In genomic region chr4:112982677-112983076, GRCh38 we compare ENCODE assay signal across 1 cellular context.
TF ChIP-seq lines count a peak whose summit lies in the region.

No MANE protein-coding gene starts in this region.

TF ChIP-seq in HepG2, 621 proteins besides CTCF, POLR2A, EP300 and RAD21 (continued from another document):
- TF ChIP-seq, protein P1, sequence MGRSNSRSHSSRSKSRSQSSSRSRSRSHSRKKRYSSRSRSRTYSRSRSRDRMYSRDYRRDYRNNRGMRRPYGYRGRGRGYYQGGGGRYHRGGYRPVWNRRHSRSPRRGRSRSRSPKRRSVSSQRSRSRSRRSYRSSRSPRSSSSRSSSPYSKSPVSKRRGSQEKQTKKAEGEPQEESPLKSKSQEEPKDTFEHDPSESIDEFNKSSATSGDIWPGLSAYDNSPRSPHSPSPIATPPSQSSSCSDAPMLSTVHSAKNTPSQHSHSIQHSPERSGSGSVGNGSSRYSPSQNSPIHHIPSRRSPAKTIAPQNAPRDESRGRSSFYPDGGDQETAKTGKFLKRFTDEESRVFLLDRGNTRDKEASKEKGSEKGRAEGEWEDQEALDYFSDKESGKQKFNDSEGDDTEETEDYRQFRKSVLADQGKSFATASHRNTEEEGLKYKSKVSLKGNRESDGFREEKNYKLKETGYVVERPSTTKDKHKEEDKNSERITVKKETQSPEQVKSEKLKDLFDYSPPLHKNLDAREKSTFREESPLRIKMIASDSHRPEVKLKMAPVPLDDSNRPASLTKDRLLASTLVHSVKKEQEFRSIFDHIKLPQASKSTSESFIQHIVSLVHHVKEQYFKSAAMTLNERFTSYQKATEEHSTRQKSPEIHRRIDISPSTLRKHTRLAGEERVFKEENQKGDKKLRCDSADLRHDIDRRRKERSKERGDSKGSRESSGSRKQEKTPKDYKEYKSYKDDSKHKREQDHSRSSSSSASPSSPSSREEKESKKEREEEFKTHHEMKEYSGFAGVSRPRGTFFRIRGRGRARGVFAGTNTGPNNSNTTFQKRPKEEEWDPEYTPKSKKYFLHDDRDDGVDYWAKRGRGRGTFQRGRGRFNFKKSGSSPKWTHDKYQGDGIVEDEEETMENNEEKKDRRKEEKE (IDR thresholded peaks at IDR 0.05) = no peak
